In genomic region chr9:131304676-131305366, GRCh38 we compare ENCODE assay signal across 1 cellular context.
A peak's percentile ranks its signal among the peaks of the same experiment; 100 is the strongest.
TF ChIP-seq lines count a peak whose summit lies in the region.

No MANE protein-coding gene starts in this region.

TF ChIP-seq in K562, 482 proteins besides CTCF, POLR2A, EP300 and RAD21 (continued from another document):
- TF ChIP-seq MAX (CRISPR knock-in tag; IDR thresholded peaks at IDR 0.05), result peak; percentile 27; the same call in 1 of the 2 replicates
- no peak for TF ChIP-seq RBM17 (IDR thresholded peaks at IDR 0.05; ENCODE audit: borderline replicate concordance, low read depth, low read length)
- TF ChIP-seq CREM (IDR thresholded peaks at IDR 0.05; ENCODE audit: low read depth), result 0 out of 2 replicates have a peak, but pooled peaks have one; percentile 4
- peak; percentile 48; the same call in 1 of the 2 replicates for TF ChIP-seq MTA1 (IDR thresholded peaks at IDR 0.05; ENCODE audit: borderline replicate concordance)
- TF ChIP-seq ZSCAN29 (IDR thresholded peaks at IDR 0.05), result no peak
- TF ChIP-seq GABPA (tag; conservative IDR thresholded peaks at IDR 0.05; ENCODE audit: low read depth), result no peak
- peak; percentile 61 for TF ChIP-seq MYC (IDR thresholded peaks at IDR 0.05; ENCODE audit: low read depth, low read length)
- TF ChIP-seq MYC (CRISPR knock-in tag; IDR thresholded peaks at IDR 0.05; ENCODE audit: borderline replicate concordance, low read depth), result no peak
TF ChIP-seq in K562: peak in this region for 27.
